Comparison of ENCODE assay signal across 18 cellular contexts in genomic region chr4:36734296-36734695, GRCh38.
DNase-seq lines count a peak whose midpoint lies in the region; ATAC-seq and TF ChIP-seq lines count a peak whose summit lies in the region.
"Had no signal": no experiment of that assay in that cellular context is flagged by ENCODE, and none has a peak within 500 bp of the region (broad histone marks: within the 10 kb centered on the region; RNA-seq: fewer than 3 reads in every experiment).

No MANE protein-coding gene starts in this region.

- peak overlapping the region; percentile 18; the same call in 1 of the 2 replicates for H3K27ac ChIP-seq in VCaP
- H3K27ac ChIP-seq: 22Rv1, BLaER1, C4-2B, GM23248 had no signal

- TF ChIP-seq CTCF in VCaP (conservative IDR thresholded peaks at IDR 0.05), result no peak

- DNase-seq in DMS153 (lab: John Stamatoyannopoulos, UW) (peak; percentile 14), DMS53 treated with DMSO at 0.1 percent for 48 hours (lab: John Stamatoyannopoulos, UW; ENCODE audit: unreplicated experiment) (peak; percentile 19), SHP77 (lab: John Stamatoyannopoulos, UW) (peak; percentile 27 to 34), medulla oblongata (ENCODE audit: extremely low spot score) (no peak), EL (no peak)
- DNase-seq: Caco-2; CD4-positive, CD25-positive, alpha-beta regulatory T cell; CD8-positive, alpha-beta T cell; DMS79; GF-D8; GM23248; H9 had no signal

- no peak for ATAC-seq in GM18907 (IDR thresholded peaks at IDR 0.05; ENCODE audit: unreplicated experiment)
- ATAC-seq: CD8-positive, alpha-beta T cell; HCT116 had no signal

Comparison
In these comparisons a context has a peak if more than half of its experiments do, and no peak if none do; other contexts are left out.
1. DNase-seq: peak in DMS153 (single experiment), DMS53 treated with DMSO at 0.1 percent for 48 hours (single experiment) and SHP77 (2 of 2); none in medulla oblongata (single experiment) and EL (single experiment).